18 cellular contexts compared by ENCODE assay signal in genomic region chr10:78656397-78656796, GRCh38.
DNase-seq lines count a peak whose midpoint lies in the region; ATAC-seq, FAIRE-seq and TF ChIP-seq lines count a peak whose summit lies in the region.
"Had no signal": no experiment of that assay in that cellular context is flagged by ENCODE, and none has a peak within 500 bp of the region (broad histone marks: within the 10 kb centered on the region; RNA-seq: fewer than 3 reads in every experiment).

No MANE protein-coding gene starts in this region.

- no peak for ATAC-seq in natural killer cell
- ATAC-seq in GM18870 (IDR thresholded peaks at IDR 0.05; ENCODE audit: unreplicated experiment), result no peak
- ATAC-seq: Panc1 had no signal

- no peak for TF ChIP-seq CTCF in C4-2B (conservative IDR thresholded peaks at IDR 0.05)
- no peak for TF ChIP-seq CTCF in astrocyte (IDR thresholded peaks at IDR 0.05; ENCODE audit: insufficient read depth, low read depth, low read length)
- no peak for TF ChIP-seq CTCF in neural progenitor cell (IDR thresholded peaks at IDR 0.05)
- no peak for TF ChIP-seq CTCF in natural killer cell (IDR thresholded peaks at IDR 0.05)

- H3K27ac Mint-ChIP-seq in astrocyte (ENCODE audit: unreplicated experiment) (no peak overlapping the region), neural progenitor cell (no peak overlapping the region), natural killer cell (no peak overlapping the region)
- H3K27ac Mint-ChIP-seq: CD14-positive monocyte, H9 had no signal

- H3K4me1 Mint-ChIP-seq in astrocyte (ENCODE audit: low read depth, unreplicated experiment) (no peaks in the 10 kb centered on the region), neural progenitor cell (no peaks in the 10 kb centered on the region), natural killer cell (no peaks in the 10 kb centered on the region)
- H3K4me1 Mint-ChIP-seq: H9 had no signal

- no peaks in the 10 kb centered on the region for H4K20me1 ChIP-seq in astrocyte (ENCODE audit: insufficient read depth, low read length)
- no peaks in the 10 kb centered on the region for H4K20me1 ChIP-seq in neural progenitor cell (ENCODE audit: low read depth)

- H3K4me3 ChIP-seq in astrocyte (ENCODE audit: insufficient read depth, low read depth, low read length), result no peak overlapping the region
- no peak overlapping the region for H3K4me3 ChIP-seq in neural progenitor cell

- peak overlapping the region; percentile 60 for H2AFZ ChIP-seq in astrocyte (ENCODE audit: low read depth, low read length)
- no peak overlapping the region for H2AFZ ChIP-seq in neural progenitor cell (replicated peaks)

- H3K9me3 Mint-ChIP-seq in astrocyte (ENCODE audit: unreplicated experiment) (peaks cover 3% of the 10 kb centered on the region), neural progenitor cell (peaks cover 3% of the 10 kb centered on the region), natural killer cell (no peaks in the 10 kb centered on the region)
- H3K9me3 Mint-ChIP-seq: H9 had no signal

- H3K4me3 Mint-ChIP-seq in astrocyte (ENCODE audit: unreplicated experiment) (no peak overlapping the region), neural progenitor cell (no peak overlapping the region), natural killer cell (no peak overlapping the region)
- H3K4me3 Mint-ChIP-seq: CD14-positive monocyte, H9 had no signal

- DNase-seq in NCI-H2227 treated with DMSO at 0.1 percent for 48 hours (lab: John Stamatoyannopoulos, UW), result peak; percentile 69
- no peak for DNase-seq in astrocyte (ENCODE audit: low read depth)
- peak; percentile 30 for DNase-seq in neural progenitor cell (ENCODE audit: low spot score)
- no peak for DNase-seq in natural killer cell
- DNase-seq in activated effector memory CD4-positive, alpha-beta T cell treated with anti-CD3 and anti-CD28 coated beads, Interleukin-2, amount 50 U/mL, for 16 hours, result no peak
- DNase-seq in NCI-H226, result no peak
- DNase-seq: COR-L47, DMS153, EL, H9, NCI-H1436, NCI-H774, SHP77 had no signal

- no peaks in the 10 kb centered on the region for H3K36me3 ChIP-seq in astrocyte (ENCODE audit: insufficient read depth, low read length)
- H3K36me3 ChIP-seq in neural progenitor cell, result no peaks in the 10 kb centered on the region

- H3K36me3 Mint-ChIP-seq in astrocyte (ENCODE audit: low read depth, unreplicated experiment) (no peaks in the 10 kb centered on the region), neural progenitor cell (no peaks in the 10 kb centered on the region), natural killer cell (no peaks in the 10 kb centered on the region)
- H3K36me3 Mint-ChIP-seq: CD14-positive monocyte had no signal

- H3K27ac ChIP-seq in C4-2B (peak overlapping the region; percentile 39), astrocyte (ENCODE audit: low read depth, low read length) (no peak overlapping the region), neural progenitor cell (peak overlapping the region; percentile 39)

- H3K27me3 ChIP-seq in astrocyte (ENCODE audit: insufficient read depth, low read length), result peaks cover under 1% of the 10 kb centered on the region
- no peaks in the 10 kb centered on the region for H3K27me3 ChIP-seq in neural progenitor cell

- H3K4me2 ChIP-seq in astrocyte (ENCODE audit: low read length) (peak overlapping the region; percentile 61), neural progenitor cell (peak overlapping the region; percentile 54)

- no peaks in the 10 kb centered on the region for H3K9me3 ChIP-seq in astrocyte (ENCODE audit: insufficient read depth, low read depth, low read length)
- H3K9me3 ChIP-seq in neural progenitor cell (ENCODE audit: low read depth), result no peaks in the 10 kb centered on the region

- H3K4me1 ChIP-seq in astrocyte (ENCODE audit: insufficient read depth, low read length) (peaks cover 17% of the 10 kb centered on the region), neural progenitor cell (peaks cover 24% of the 10 kb centered on the region)

- no peak for FAIRE-seq in astrocyte (lab: Jason Lieb, UNC)
- FAIRE-seq: A204.1 had no signal

- intact Hi-C loops in natural killer cell (cut with micrococcal nuclease), result loop anchor here (5.0 kb wide), 1 partner anchor 444 kb away; no protein-coding TSS in a partner anchor

- H3K9ac ChIP-seq in astrocyte (ENCODE audit: low read length) (no peak overlapping the region), neural progenitor cell (no peak overlapping the region)

- H3K79me2 ChIP-seq in astrocyte (ENCODE audit: insufficient read depth, low read length) (no peaks in the 10 kb centered on the region), neural progenitor cell (ENCODE audit: low read depth) (no peaks in the 10 kb centered on the region)

- H3F3A ChIP-seq in neural progenitor cell (ENCODE audit: low read depth), result peaks cover 13% of the 10 kb centered on the region

- H3K27me3 Mint-ChIP-seq in astrocyte (ENCODE audit: low read depth, unreplicated experiment) (peaks cover 49% of the 10 kb centered on the region), neural progenitor cell (ENCODE audit: insufficient read depth, low read depth) (peaks cover 8% of the 10 kb centered on the region), natural killer cell (ENCODE audit: low read depth in 2 of 2) (peaks cover 14 to 30% of the 10 kb centered on the region in 2 donors)

Comparison
In these comparisons a context has a peak if more than half of its experiments do, and no peak if none do; other contexts are left out.
1. DNase-seq: peak in NCI-H2227 treated with DMSO at 0.1 percent for 48 hours (single experiment) and neural progenitor cell (single experiment); none in astrocyte (single experiment), natural killer cell (single experiment), activated effector memory CD4-positive, alpha-beta T cell treated with anti-CD3 and anti-CD28 coated beads, Interleukin-2, amount 50 U/mL, for 16 hours (single experiment) and NCI-H226 (single experiment).